In the genomic region with DNA sequence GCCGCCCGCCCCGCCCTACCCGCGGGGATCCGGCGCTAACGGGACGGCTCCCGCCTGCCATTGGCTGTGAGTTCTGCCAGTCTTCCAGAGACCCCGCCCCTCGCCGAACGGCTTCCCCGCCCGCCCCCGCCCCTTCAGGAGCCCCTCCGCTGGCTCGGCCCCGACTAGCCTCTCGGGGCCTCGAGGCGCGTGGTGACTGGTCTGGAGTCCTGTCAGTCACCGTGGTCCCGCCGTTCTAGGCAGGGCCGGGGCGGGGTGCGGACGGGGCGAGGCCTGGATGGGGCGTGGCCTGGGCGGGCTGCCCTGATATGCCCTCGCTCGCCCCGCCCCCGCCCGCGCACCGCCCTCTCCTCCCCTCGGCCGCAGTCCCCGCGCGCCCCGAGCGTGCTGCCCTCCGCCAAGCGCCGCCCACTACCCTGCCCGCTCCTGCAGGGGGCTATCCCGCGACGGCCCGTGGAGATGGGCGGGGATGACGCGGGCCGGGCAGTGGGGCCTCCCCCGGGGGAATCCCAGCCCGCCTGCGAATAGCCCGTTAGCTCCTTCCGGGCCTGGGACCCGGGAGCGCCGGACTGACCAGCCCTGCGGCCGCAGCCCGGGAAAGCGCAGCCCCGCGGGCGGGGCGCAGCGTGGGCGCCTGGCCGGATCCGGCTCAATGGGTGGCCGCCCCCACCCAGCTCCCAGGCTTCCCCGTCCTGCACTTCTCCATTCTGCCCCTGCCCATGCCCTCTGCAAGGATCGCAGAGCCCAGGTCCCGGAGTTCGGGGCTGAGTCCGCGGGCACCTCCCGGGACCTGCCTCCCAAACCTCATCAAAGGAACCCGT, we compare ENCODE assay signal across 1 cellular context.
TF ChIP-seq lines count a peak whose summit lies in the region.

No MANE protein-coding gene starts in this region.

TF ChIP-seq in HepG2, 621 proteins besides CTCF, POLR2A, EP300 and RAD21 (continued from another document and continues in another):
- TF ChIP-seq, protein P1, sequence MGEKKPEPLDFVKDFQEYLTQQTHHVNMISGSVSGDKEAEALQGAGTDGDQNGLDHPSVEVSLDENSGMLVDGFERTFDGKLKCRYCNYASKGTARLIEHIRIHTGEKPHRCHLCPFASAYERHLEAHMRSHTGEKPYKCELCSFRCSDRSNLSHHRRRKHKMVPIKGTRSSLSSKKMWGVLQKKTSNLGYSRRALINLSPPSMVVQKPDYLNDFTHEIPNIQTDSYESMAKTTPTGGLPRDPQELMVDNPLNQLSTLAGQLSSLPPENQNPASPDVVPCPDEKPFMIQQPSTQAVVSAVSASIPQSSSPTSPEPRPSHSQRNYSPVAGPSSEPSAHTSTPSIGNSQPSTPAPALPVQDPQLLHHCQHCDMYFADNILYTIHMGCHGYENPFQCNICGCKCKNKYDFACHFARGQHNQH (CRISPR knock-in tag; IDR thresholded peaks at IDR 0.05) = no peak
- TF ChIP-seq ZBTB38 (CRISPR knock-in tag; IDR thresholded peaks at IDR 0.05) (0 out of 2 replicates have a peak, but pooled peaks have one; percentile 14), ZNF607 (CRISPR knock-in tag; IDR thresholded peaks at IDR 0.05; ENCODE audit: borderline replicate concordance) (peak; percentile 34; the same call in 1 of the 2 replicates), NFKBIZ (CRISPR knock-in tag; IDR thresholded peaks at IDR 0.05) (no peak), ZBTB1 (CRISPR knock-in tag; IDR thresholded peaks at IDR 0.05; ENCODE audit: borderline replicate concordance) (no peak), ZNF543 (CRISPR knock-in tag; IDR thresholded peaks at IDR 0.05) (no peak), ZNF616 (CRISPR knock-in tag; IDR thresholded peaks at IDR 0.05; ENCODE audit: low read depth) (no peak), MBD4 (IDR thresholded peaks at IDR 0.05; ENCODE audit: borderline replicate concordance, low read length) (no peak), KDM5B (CRISPR knock-in tag; IDR thresholded peaks at IDR 0.05; ENCODE audit: borderline replicate concordance) (peak; percentile 47; the same call in 1 of the 2 replicates), ZNF850 (CRISPR knock-in tag; conservative IDR thresholded peaks at IDR 0.05) (no peak), HIVEP1 (CRISPR knock-in tag; IDR thresholded peaks at IDR 0.05) (peak; percentile 99), MATR3 (CRISPR knock-in tag; IDR thresholded peaks at IDR 0.05) (no peak), ZNF124 (CRISPR knock-in tag; IDR thresholded peaks at IDR 0.05) (no peak), ZNF3 (CRISPR knock-in tag; IDR thresholded peaks at IDR 0.05) (no peak), HOXA5 (CRISPR knock-in tag; IDR thresholded peaks at IDR 0.05) (no peak), ZNF143 (CRISPR knock-in tag; IDR thresholded peaks at IDR 0.05) (no peak), ZNF354B (CRISPR knock-in tag; IDR thresholded peaks at IDR 0.05) (no peak), ZNF773 (CRISPR knock-in tag; IDR thresholded peaks at IDR 0.05; ENCODE audit: borderline replicate concordance) (no peak), SETDB1 (CRISPR knock-in tag; IDR thresholded peaks at IDR 0.05; ENCODE audit: borderline replicate concordance) (no peak), GATA4 (IDR thresholded peaks at IDR 0.05; ENCODE audit: borderline replicate concordance, low read depth) (no peak), PAX8 (CRISPR knock-in tag; IDR thresholded peaks at IDR 0.05; ENCODE audit: borderline replicate concordance) (no peak), TBL1XR1 (IDR thresholded peaks at IDR 0.05; ENCODE audit: borderline replicate concordance, low read length, partially characterized antibody) (no peak), GABPA (IDR thresholded peaks at IDR 0.05; ENCODE audit: low read depth, low read length) (peak; percentile 15; the same call in 1 of the 2 replicates), GABPA (CRISPR knock-in tag; IDR thresholded peaks at IDR 0.05; ENCODE audit: low read depth) (peak; percentile 33; the same call in 1 of the 2 replicates), MIXL1 (CRISPR knock-in tag; IDR thresholded peaks at IDR 0.05) (no peak), ZNF510 (CRISPR knock-in tag; IDR thresholded peaks at IDR 0.05; ENCODE audit: low read depth) (no peak)
- TF ChIP-seq, protein P2, sequence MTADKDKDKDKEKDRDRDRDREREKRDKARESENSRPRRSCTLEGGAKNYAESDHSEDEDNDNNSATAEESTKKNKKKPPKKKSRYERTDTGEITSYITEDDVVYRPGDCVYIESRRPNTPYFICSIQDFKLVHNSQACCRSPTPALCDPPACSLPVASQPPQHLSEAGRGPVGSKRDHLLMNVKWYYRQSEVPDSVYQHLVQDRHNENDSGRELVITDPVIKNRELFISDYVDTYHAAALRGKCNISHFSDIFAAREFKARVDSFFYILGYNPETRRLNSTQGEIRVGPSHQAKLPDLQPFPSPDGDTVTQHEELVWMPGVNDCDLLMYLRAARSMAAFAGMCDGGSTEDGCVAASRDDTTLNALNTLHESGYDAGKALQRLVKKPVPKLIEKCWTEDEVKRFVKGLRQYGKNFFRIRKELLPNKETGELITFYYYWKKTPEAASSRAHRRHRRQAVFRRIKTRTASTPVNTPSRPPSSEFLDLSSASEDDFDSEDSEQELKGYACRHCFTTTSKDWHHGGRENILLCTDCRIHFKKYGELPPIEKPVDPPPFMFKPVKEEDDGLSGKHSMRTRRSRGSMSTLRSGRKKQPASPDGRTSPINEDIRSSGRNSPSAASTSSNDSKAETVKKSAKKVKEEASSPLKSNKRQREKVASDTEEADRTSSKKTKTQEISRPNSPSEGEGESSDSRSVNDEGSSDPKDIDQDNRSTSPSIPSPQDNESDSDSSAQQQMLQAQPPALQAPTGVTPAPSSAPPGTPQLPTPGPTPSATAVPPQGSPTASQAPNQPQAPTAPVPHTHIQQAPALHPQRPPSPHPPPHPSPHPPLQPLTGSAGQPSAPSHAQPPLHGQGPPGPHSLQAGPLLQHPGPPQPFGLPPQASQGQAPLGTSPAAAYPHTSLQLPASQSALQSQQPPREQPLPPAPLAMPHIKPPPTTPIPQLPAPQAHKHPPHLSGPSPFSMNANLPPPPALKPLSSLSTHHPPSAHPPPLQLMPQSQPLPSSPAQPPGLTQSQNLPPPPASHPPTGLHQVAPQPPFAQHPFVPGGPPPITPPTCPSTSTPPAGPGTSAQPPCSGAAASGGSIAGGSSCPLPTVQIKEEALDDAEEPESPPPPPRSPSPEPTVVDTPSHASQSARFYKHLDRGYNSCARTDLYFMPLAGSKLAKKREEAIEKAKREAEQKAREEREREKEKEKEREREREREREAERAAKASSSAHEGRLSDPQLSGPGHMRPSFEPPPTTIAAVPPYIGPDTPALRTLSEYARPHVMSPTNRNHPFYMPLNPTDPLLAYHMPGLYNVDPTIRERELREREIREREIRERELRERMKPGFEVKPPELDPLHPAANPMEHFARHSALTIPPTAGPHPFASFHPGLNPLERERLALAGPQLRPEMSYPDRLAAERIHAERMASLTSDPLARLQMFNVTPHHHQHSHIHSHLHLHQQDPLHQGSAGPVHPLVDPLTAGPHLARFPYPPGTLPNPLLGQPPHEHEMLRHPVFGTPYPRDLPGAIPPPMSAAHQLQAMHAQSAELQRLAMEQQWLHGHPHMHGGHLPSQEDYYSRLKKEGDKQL (CRISPR knock-in tag; IDR thresholded peaks at IDR 0.05; ENCODE audit: low read depth) = no peak
- TF ChIP-seq, protein P3, sequence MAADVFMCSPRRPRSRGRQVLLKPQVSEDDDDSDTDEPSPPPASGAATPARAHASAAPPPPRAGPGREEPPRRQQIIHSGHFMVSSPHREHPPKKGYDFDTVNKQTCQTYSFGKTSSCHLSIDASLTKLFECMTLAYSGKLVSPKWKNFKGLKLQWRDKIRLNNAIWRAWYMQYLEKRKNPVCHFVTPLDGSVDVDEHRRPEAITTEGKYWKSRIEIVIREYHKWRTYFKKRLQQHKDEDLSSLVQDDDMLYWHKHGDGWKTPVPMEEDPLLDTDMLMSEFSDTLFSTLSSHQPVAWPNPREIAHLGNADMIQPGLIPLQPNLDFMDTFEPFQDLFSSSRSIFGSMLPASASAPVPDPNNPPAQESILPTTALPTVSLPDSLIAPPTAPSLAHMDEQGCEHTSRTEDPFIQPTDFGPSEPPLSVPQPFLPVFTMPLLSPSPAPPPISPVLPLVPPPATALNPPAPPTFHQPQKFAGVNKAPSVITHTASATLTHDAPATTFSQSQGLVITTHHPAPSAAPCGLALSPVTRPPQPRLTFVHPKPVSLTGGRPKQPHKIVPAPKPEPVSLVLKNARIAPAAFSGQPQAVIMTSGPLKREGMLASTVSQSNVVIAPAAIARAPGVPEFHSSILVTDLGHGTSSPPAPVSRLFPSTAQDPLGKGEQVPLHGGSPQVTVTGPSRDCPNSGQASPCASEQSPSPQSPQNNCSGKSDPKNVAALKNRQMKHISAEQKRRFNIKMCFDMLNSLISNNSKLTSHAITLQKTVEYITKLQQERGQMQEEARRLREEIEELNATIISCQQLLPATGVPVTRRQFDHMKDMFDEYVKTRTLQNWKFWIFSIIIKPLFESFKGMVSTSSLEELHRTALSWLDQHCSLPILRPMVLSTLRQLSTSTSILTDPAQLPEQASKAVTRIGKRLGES (CRISPR knock-in tag; IDR thresholded peaks at IDR 0.05; ENCODE audit: borderline replicate concordance) = no peak
- TF ChIP-seq, protein P4, sequence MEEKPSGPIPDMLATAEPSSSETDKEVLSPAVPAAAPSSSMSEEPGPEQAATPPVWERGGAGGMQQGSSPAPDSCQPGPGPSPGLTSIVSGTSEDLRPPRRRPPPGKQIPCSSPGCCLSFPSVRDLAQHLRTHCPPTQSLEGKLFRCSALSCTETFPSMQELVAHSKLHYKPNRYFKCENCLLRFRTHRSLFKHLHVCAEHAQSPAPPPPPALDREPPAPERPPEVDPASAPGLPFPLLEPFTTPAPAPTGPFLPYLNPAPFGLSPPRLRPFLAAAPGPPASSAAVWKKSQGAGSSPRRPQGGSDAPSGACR (CRISPR knock-in tag; IDR thresholded peaks at IDR 0.05) = no peak
- TF ChIP-seq, protein P5, sequence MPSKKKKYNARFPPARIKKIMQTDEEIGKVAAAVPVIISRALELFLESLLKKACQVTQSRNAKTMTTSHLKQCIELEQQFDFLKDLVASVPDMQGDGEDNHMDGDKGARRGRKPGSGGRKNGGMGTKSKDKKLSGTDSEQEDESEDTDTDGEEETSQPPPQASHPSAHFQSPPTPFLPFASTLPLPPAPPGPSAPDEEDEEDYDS (CRISPR knock-in tag; IDR thresholded peaks at IDR 0.05) = peak; percentile 95
- TF ChIP-seq, protein P6, sequence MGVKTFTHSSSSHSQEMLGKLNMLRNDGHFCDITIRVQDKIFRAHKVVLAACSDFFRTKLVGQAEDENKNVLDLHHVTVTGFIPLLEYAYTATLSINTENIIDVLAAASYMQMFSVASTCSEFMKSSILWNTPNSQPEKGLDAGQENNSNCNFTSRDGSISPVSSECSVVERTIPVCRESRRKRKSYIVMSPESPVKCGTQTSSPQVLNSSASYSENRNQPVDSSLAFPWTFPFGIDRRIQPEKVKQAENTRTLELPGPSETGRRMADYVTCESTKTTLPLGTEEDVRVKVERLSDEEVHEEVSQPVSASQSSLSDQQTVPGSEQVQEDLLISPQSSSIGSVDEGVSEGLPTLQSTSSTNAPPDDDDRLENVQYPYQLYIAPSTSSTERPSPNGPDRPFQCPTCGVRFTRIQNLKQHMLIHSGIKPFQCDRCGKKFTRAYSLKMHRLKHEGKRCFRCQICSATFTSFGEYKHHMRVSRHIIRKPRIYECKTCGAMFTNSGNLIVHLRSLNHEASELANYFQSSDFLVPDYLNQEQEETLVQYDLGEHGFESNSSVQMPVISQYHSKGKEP (CRISPR knock-in tag; IDR thresholded peaks at IDR 0.05) = no peak
- TF ChIP-seq, protein P7, sequence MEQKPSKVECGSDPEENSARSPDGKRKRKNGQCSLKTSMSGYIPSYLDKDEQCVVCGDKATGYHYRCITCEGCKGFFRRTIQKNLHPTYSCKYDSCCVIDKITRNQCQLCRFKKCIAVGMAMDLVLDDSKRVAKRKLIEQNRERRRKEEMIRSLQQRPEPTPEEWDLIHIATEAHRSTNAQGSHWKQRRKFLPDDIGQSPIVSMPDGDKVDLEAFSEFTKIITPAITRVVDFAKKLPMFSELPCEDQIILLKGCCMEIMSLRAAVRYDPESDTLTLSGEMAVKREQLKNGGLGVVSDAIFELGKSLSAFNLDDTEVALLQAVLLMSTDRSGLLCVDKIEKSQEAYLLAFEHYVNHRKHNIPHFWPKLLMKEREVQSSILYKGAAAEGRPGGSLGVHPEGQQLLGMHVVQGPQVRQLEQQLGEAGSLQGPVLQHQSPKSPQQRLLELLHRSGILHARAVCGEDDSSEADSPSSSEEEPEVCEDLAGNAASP (CRISPR knock-in tag; IDR thresholded peaks at IDR 0.05; ENCODE audit: borderline replicate concordance) = peak; percentile 48; the same call in 1 of the 2 replicates
- TF ChIP-seq, protein P8, sequence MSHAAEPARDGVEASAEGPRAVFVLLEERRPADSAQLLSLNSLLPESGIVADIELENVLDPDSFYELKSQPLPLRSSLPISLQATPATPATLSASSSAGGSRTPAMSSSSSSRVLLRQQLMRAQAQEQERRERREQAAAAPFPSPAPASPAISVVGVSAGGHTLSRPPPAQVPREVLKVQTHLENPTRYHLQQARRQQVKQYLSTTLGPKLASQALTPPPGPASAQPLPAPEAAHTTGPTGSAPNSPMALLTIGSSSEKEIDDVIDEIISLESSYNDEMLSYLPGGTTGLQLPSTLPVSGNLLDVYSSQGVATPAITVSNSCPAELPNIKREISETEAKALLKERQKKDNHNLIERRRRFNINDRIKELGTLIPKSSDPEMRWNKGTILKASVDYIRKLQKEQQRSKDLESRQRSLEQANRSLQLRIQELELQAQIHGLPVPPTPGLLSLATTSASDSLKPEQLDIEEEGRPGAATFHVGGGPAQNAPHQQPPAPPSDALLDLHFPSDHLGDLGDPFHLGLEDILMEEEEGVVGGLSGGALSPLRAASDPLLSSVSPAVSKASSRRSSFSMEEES (CRISPR knock-in tag; IDR thresholded peaks at IDR 0.05) = no peak
- TF ChIP-seq, protein P9, sequence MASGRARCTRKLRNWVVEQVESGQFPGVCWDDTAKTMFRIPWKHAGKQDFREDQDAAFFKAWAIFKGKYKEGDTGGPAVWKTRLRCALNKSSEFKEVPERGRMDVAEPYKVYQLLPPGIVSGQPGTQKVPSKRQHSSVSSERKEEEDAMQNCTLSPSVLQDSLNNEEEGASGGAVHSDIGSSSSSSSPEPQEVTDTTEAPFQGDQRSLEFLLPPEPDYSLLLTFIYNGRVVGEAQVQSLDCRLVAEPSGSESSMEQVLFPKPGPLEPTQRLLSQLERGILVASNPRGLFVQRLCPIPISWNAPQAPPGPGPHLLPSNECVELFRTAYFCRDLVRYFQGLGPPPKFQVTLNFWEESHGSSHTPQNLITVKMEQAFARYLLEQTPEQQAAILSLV (CRISPR knock-in tag; IDR thresholded peaks at IDR 0.05; ENCODE audit: borderline replicate concordance) = no peak
- TF ChIP-seq, protein P10, sequence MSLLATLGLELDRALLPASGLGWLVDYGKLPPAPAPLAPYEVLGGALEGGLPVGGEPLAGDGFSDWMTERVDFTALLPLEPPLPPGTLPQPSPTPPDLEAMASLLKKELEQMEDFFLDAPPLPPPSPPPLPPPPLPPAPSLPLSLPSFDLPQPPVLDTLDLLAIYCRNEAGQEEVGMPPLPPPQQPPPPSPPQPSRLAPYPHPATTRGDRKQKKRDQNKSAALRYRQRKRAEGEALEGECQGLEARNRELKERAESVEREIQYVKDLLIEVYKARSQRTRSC (CRISPR knock-in tag; IDR thresholded peaks at IDR 0.05; ENCODE audit: low read depth) = no peak
- TF ChIP-seq, protein P11, sequence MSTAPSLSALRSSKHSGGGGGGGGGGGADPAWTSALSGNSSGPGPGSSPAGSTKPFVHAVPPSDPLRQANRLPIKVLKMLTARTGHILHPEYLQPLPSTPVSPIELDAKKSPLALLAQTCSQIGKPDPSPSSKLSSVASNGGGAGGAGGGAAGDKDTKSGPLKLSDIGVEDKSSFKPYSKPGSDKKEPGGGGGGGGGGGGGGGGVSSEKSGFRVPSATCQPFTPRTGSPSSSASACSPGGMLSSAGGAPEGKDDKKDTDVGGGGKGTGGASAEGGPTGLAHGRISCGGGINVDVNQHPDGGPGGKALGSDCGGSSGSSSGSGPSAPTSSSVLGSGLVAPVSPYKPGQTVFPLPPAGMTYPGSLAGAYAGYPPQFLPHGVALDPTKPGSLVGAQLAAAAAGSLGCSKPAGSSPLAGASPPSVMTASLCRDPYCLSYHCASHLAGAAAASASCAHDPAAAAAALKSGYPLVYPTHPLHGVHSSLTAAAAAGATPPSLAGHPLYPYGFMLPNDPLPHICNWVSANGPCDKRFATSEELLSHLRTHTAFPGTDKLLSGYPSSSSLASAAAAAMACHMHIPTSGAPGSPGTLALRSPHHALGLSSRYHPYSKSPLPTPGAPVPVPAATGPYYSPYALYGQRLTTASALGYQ (CRISPR knock-in tag; IDR thresholded peaks at IDR 0.05) = no peak
